In the genomic region with DNA sequence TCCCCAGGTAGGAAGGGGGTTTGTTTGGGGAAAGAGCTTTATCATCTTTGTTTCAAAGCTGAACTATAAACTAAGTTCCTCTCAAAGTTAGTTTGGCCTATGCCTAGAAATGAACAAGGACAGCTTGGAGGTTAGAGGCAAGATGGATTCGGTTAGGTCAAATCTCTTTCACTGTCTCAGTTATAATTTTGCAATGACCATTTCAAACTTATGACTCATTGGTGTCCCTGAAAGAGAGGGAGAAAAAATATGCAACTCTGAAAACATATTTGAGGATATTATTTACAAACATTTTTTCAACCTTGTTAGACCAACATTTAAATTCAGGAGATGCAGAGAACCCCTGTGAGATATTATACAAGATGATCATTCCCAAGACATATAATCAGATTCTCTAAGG, we compare ENCODE assay signal across 17 cellular contexts.
"Had no signal": no experiment of that assay in that cellular context is flagged by ENCODE, and none has a peak within 500 bp of the region (broad histone marks: within the 10 kb centered on the region; RNA-seq: fewer than 3 reads in every experiment).

No MANE protein-coding gene starts in this region.

- H3K9me3 Mint-ChIP-seq: natural killer cell treated with Interleukin-12 subunit alpha and Interleukin-12 subunit beta and Interleukin-15 and Interleukin-18, amount 100 ng/mL, for 72 hours had no signal

- H3K36me3 ChIP-seq: cardiac muscle cell, esophagus squamous epithelium, lower lobe of right lung had no signal

- H3K36me3 Mint-ChIP-seq: activated naive CD4-positive, alpha-beta T cell treated with anti-CD3 and anti-CD28 coated beads, Interleukin-2, amount 50 U/mL, for 72 hours; stimulated activated naive B cell treated with anti-CD40 and anti-IgM and Interleukin-4, amounts not matched to agents 10 μg/mL and 1 μg/mL and 100 μg/mL, for 72 hours had no signal

- H3K4me1 Mint-ChIP-seq: mesothelial cell of epicardium; stimulated activated naive B cell treated with anti-CD40 and anti-IgM and Interleukin-4, amounts not matched to agents 10 μg/mL and 1 μg/mL and 100 μg/mL, for 72 hours; T-helper 17 cell had no signal

- H3K27me3 ChIP-seq: cardiac muscle cell, esophagus squamous epithelium, foreskin keratinocyte had no signal

- H3K27ac Mint-ChIP-seq: activated naive CD4-positive, alpha-beta T cell treated with anti-CD3 and anti-CD28 coated beads, Interleukin-2, amount 50 U/mL, for 72 hours; effector memory CD8-positive, alpha-beta T cell; mesothelial cell of epicardium; natural killer cell treated with Interleukin-12 subunit alpha and Interleukin-12 subunit beta and Interleukin-15 and Interleukin-18, amount 100 ng/mL, for 72 hours; stimulated activated naive B cell treated with anti-CD40 and anti-IgM and Interleukin-4, amounts not matched to agents 10 μg/mL and 1 μg/mL and 100 μg/mL, for 72 hours; T-helper 17 cell had no signal

- ATAC-seq: activated naive CD4-positive, alpha-beta T cell treated with anti-CD3 and anti-CD28 coated beads, Interleukin-2, amount 50 U/mL, for 72 hours; effector memory CD8-positive, alpha-beta T cell; lower lobe of right lung; natural killer cell treated with Interleukin-12 subunit alpha and Interleukin-12 subunit beta and Interleukin-15 and Interleukin-18, amount 100 ng/mL, for 72 hours; sciatic nerve; stimulated activated naive B cell treated with anti-CD40 and anti-IgM and Interleukin-4, amounts not matched to agents 10 μg/mL and 1 μg/mL and 100 μg/mL, for 72 hours; T-helper 17 cell had no signal

- H3K4me3 Mint-ChIP-seq: effector memory CD8-positive, alpha-beta T cell; mesothelial cell of epicardium; natural killer cell treated with Interleukin-12 subunit alpha and Interleukin-12 subunit beta and Interleukin-15 and Interleukin-18, amount 100 ng/mL, for 72 hours; stimulated activated naive B cell treated with anti-CD40 and anti-IgM and Interleukin-4, amounts not matched to agents 10 μg/mL and 1 μg/mL and 100 μg/mL, for 72 hours; T-helper 17 cell had no signal

- H2AFZ ChIP-seq: parathyroid adenoma had no signal

- H3K27ac ChIP-seq: cardiac muscle cell, esophagus squamous epithelium, foreskin keratinocyte, lower lobe of right lung, parathyroid adenoma, VCaP had no signal

- H3K9ac ChIP-seq: parathyroid adenoma had no signal

- H3K27me3 Mint-ChIP-seq: effector memory CD8-positive, alpha-beta T cell had no signal

- H3K9me3 ChIP-seq: esophagus squamous epithelium, lower lobe of right lung had no signal

- H3K4me3 ChIP-seq: cardiac muscle cell, esophagus squamous epithelium, lower lobe of right lung had no signal

- H3K4me1 ChIP-seq: esophagus squamous epithelium, lower lobe of right lung, parathyroid adenoma had no signal

- DNase-seq: activated CD4-positive, CD25-positive, alpha-beta regulatory T cell treated with anti-CD3 and anti-CD28 coated beads, Interleukin-2, amount 50 U/mL, for 72 hours; activated gamma-delta T cell; amniotic stem cell; effector memory CD8-positive, alpha-beta T cell; esophagus squamous epithelium; hypothalamus; lower lobe of right lung; stimulated activated naive B cell treated with anti-CD40 and anti-IgM and Interleukin-4, amounts not matched to agents 10 μg/mL and 1 μg/mL and 100 μg/mL, for 72 hours; T-helper 17 cell had no signal
